15 cellular contexts compared by ENCODE assay signal in the genomic region with DNA sequence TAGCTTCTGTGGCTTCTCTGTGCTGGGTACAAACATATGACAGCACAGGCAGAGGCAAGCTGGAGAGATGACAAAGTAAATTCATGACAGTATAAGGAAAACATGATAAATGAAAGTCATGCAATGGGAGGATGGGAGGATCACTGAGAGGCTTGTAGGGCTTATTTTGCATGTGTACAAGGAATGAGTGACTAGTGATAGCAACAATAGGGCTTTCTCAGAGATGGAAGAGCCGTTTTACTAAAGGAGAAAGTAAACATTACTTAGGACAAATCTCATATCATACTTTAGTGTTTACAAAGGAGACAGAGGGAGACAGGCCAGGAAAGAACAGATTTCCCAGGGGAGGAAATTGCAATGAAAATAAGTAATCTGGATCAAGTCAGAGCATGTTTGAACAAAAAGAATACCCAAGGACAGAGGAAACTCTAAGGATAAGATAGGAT.
A peak's percentile ranks its signal among the peaks of the same experiment; 100 is the strongest.
DNase-seq lines count a peak whose midpoint lies in the region; ATAC-seq and TF ChIP-seq lines count a peak whose summit lies in the region.
"Had no signal": no experiment of that assay in that cellular context is flagged by ENCODE, and none has a peak within 500 bp of the region (broad histone marks: within the 10 kb centered on the region; RNA-seq: fewer than 3 reads in every experiment).

No MANE protein-coding gene starts in this region.

- H3K4me3 Mint-ChIP-seq in natural killer cell treated with Interleukin-12 subunit alpha and Interleukin-12 subunit beta and Interleukin-15 and Interleukin-18, amount 100 ng/mL, for 72 hours = no peak overlapping the region
- H3K4me3 Mint-ChIP-seq: CD4-positive, alpha-beta memory T cell had no signal

- ATAC-seq in PC-3 = peak; percentile 61
- no peak for ATAC-seq in natural killer cell treated with Interleukin-12 subunit alpha and Interleukin-12 subunit beta and Interleukin-15 and Interleukin-18, amount 100 ng/mL, for 72 hours
- ATAC-seq: mucosa of descending colon had no signal

- CTCF ChIA-PET in PC-3 (lab: Charles Lee) = no interaction called here

- H3K27me3 Mint-ChIP-seq in natural killer cell treated with Interleukin-12 subunit alpha and Interleukin-12 subunit beta and Interleukin-15 and Interleukin-18, amount 100 ng/mL, for 72 hours = peaks cover 0 to 7% of the 10 kb centered on the region in 2 donors

- intact Hi-C loops in PC-3 (cut with micrococcal nuclease) (no loop called here), head of caudate nucleus (cut with DNase I) (no loop called here)

- H3K4me3 ChIP-seq in PC-3 (ENCODE audit: low read length) (no peak overlapping the region), parathyroid adenoma (ENCODE audit: low read depth, low read length) (no peak overlapping the region)
- H3K4me3 ChIP-seq: mucosa of descending colon, PC-9 had no signal

- no peak overlapping the region for H3K9ac ChIP-seq in PC-3 (ENCODE audit: low read length)
- H3K9ac ChIP-seq in parathyroid adenoma = no peak overlapping the region

- H3K79me2 ChIP-seq in PC-3 (ENCODE audit: low read length) = no peaks in the 10 kb centered on the region
- no peaks in the 10 kb centered on the region for H3K79me2 ChIP-seq in parathyroid adenoma

- no peaks in the 10 kb centered on the region for H3K36me3 Mint-ChIP-seq in natural killer cell treated with Interleukin-12 subunit alpha and Interleukin-12 subunit beta and Interleukin-15 and Interleukin-18, amount 100 ng/mL, for 72 hours

- H3K36me3 ChIP-seq in PC-3 (ENCODE audit: low read depth, low read length) (peaks cover 2% of the 10 kb centered on the region; the same call in 1 of the 2 replicates), parathyroid adenoma (ENCODE audit: control insufficient read depth, insufficient read depth, low read length) (no peaks in the 10 kb centered on the region)

- H3F3A ChIP-seq in PC-3 (ENCODE audit: low read length, unreplicated experiment) = no peaks in the 10 kb centered on the region

- H3K9me3 ChIP-seq in PC-3 (ENCODE audit: low read length) (no peaks in the 10 kb centered on the region), parathyroid adenoma (ENCODE audit: control insufficient read depth, low read length) (no peaks in the 10 kb centered on the region)

- DNase-seq in DMS153 (lab: John Stamatoyannopoulos, UW) = peak; percentile 39
- DNase-seq in PC-3 = peak; percentile 8
- DNase-seq in fibroblast of peridontal ligament (ENCODE audit: extremely low read depth) = peak; percentile 86
- no peak for DNase-seq in NCI-H1105 treated with DMSO at 0.1 percent for 48 hours (lab: John Stamatoyannopoulos, UW)
- DNase-seq in natural killer cell treated with Interleukin-12 subunit alpha and Interleukin-12 subunit beta and Interleukin-15 and Interleukin-18, amount 100 ng/mL, for 72 hours (ENCODE audit: low spot score) = no peak
- DNase-seq in anterior cingulate cortex (lab: John Stamatoyannopoulos, UW) = no peak
- no peak for DNase-seq in head of caudate nucleus
- DNase-seq: activated CD4-positive, alpha-beta T cell treated with anti-CD3 and anti-CD28 coated beads for 4 hours; CD4-positive, alpha-beta memory T cell; mucosa of descending colon; NCI-H446; PC-9; stimulated activated CD4-positive, alpha-beta T cell treated with anti-CD3 and anti-CD28 coated beads, Interleukin-4, amount 100 ng/mL, for 1 hour; stimulated activated naive CD4-positive, alpha-beta T cell had no signal

- POLR2A ChIA-PET in PC-3 (lab: Charles Lee; ENCODE audit: unreplicated experiment) = no interaction called here

- no TSS peak for BruUV-seq in PC-3 (replicated peaks; lab: Mats Ljungman, UMichigan)

- H4K20me1 ChIP-seq in PC-3 (ENCODE audit: low read length) = no peaks in the 10 kb centered on the region

- H3K27ac ChIP-seq in PC-3 (ENCODE audit: low read length) = no peak overlapping the region
- no peak overlapping the region for H3K27ac ChIP-seq in parathyroid adenoma
- H3K27ac ChIP-seq: PC-9 had no signal

- TF ChIP-seq CTCF in PC-3 (conservative IDR thresholded peaks at IDR 0.05; ENCODE audit: low read depth, low read length) (no peak), parathyroid adenoma (IDR thresholded peaks at IDR 0.05) (no peak)

- H3K27ac Mint-ChIP-seq in natural killer cell treated with Interleukin-12 subunit alpha and Interleukin-12 subunit beta and Interleukin-15 and Interleukin-18, amount 100 ng/mL, for 72 hours = no peak overlapping the region
- H3K27ac Mint-ChIP-seq: CD4-positive, alpha-beta memory T cell had no signal

- H3K4me1 Mint-ChIP-seq in natural killer cell treated with Interleukin-12 subunit alpha and Interleukin-12 subunit beta and Interleukin-15 and Interleukin-18, amount 100 ng/mL, for 72 hours (ENCODE audit: low read depth in 2 of 2) = no peaks in the 10 kb centered on the region
- H3K4me1 Mint-ChIP-seq: CD4-positive, alpha-beta memory T cell had no signal

- no peaks in the 10 kb centered on the region for H3K9me3 Mint-ChIP-seq in natural killer cell treated with Interleukin-12 subunit alpha and Interleukin-12 subunit beta and Interleukin-15 and Interleukin-18, amount 100 ng/mL, for 72 hours

- H2AFZ ChIP-seq in PC-3 (ENCODE audit: low read length) = no peak overlapping the region
- H2AFZ ChIP-seq in parathyroid adenoma = peak overlapping the region; percentile 9
- H2AFZ ChIP-seq: PC-9 had no signal

- H3K4me1 ChIP-seq in PC-3 (ENCODE audit: insufficient read depth, low read length) = peaks cover 7% of the 10 kb centered on the region; the same call in 1 of the 2 replicates
- peaks cover 20% of the 10 kb centered on the region for H3K4me1 ChIP-seq in parathyroid adenoma

- H3K27me3 ChIP-seq in PC-3 (ENCODE audit: low read length) (no peaks in the 10 kb centered on the region), parathyroid adenoma (ENCODE audit: control insufficient read depth, insufficient read depth, low read length) (no peaks in the 10 kb centered on the region)

- H3K4me2 ChIP-seq in PC-3 (ENCODE audit: low read length) (no peak overlapping the region), parathyroid adenoma (ENCODE audit: low read length) (no peak overlapping the region)
- H3K4me2 ChIP-seq: PC-9 had no signal

- no peaks in the 10 kb centered on the region for H3K9me2 ChIP-seq in PC-3 (replicated peaks; ENCODE audit: low read length)

Comparison
In these comparisons a context has a peak if more than half of its experiments do, and no peak if none do; other contexts are left out.
1. DNase-seq: peak in DMS153 (single experiment), PC-3 (single experiment) and fibroblast of peridontal ligament (single experiment); none in NCI-H1105 treated with DMSO at 0.1 percent for 48 hours (single experiment), natural killer cell treated with Interleukin-12 subunit alpha and Interleukin-12 subunit beta and Interleukin-15 and Interleukin-18, amount 100 ng/mL, for 72 hours (single experiment), anterior cingulate cortex (0 of 58) and head of caudate nucleus (0 of 42).